13 cellular contexts compared by ENCODE assay signal in genomic region chr5:32572778-32573480, GRCh38. TPM values are rescaled to one million over a fixed set of nuclear protein-coding genes. Genes with fewer than 3 reads are reported as not detected.
DNase-seq lines count a peak whose midpoint lies in the region; ATAC-seq, FAIRE-seq and TF ChIP-seq lines count a peak whose summit lies in the region.
"Had no signal": no experiment of that assay in that cellular context is flagged by ENCODE, and none has a peak within 500 bp of the region (broad histone marks: within the 10 kb centered on the region; RNA-seq: fewer than 3 reads in every experiment).

No MANE protein-coding gene starts in this region.

- H3K4me3 Mint-ChIP-seq in CD14-positive monocyte: no peak overlapping the region

- no TSS peak for BruUV-seq in HepG2 (replicated peaks; lab: Mats Ljungman, UMichigan)

- H3K27me3 ChIP-seq in HepG2 (ENCODE audit: control insufficient read depth in 1 of 2, insufficient read depth in 2 of 2, low read length in 2 of 2) (no peaks in the 10 kb centered on the region), colonic mucosa (no peaks in the 10 kb centered on the region)
- H3K27me3 ChIP-seq: cardiac muscle cell had no signal

- TF ChIP-seq CTCF in HepG2 (CRISPR knock-in tag; IDR thresholded peaks at IDR 0.05) (no peak), colonic mucosa (IDR thresholded peaks at IDR 0.05) (no peak), CD14-positive monocyte (IDR thresholded peaks at IDR 0.05) (no peak)

- TF ChIP-seq POLR2A in HepG2 (IDR thresholded peaks at IDR 0.05; ENCODE audit: insufficient read depth in 1 of 2, low read depth in 2 of 2, low read length in 2 of 2): no peak

- FAIRE-seq in HepG2 (lab: Jason Lieb, UNC): no peak

- no peaks in the 10 kb centered on the region for H3K79me2 ChIP-seq in HepG2 (ENCODE audit: insufficient read depth, low read length)

- peak; percentile 93 for ATAC-seq in GM18870 (IDR thresholded peaks at IDR 0.05; ENCODE audit: unreplicated experiment)
- ATAC-seq in GM21529 (IDR thresholded peaks at IDR 0.05; ENCODE audit: unreplicated experiment): peak; percentile 96
- peak; percentile 92 for ATAC-seq in HG03159 (IDR thresholded peaks at IDR 0.05; ENCODE audit: unreplicated experiment)
- no peak for ATAC-seq in HepG2

- no peak overlapping the region for H3K4me2 ChIP-seq in HepG2 (ENCODE audit: low read depth, low read length)

- POLR2A ChIA-PET in HepG2 (lab: Yijun Ruan, JAX): interaction anchor here (2.4 to 3.8 kb wide), 3 partner anchors 10 to 41 kb away, joined by 16 to 20 read pairs (median 18); no protein-coding TSS in a partner anchor

- no peaks in the 10 kb centered on the region for H3K36me3 Mint-ChIP-seq in CD14-positive monocyte

- no peaks in the 10 kb centered on the region for H4K20me1 ChIP-seq in HepG2 (ENCODE audit: insufficient read depth, low read length)

- TF ChIP-seq EP300 in HepG2 (IDR thresholded peaks at IDR 0.05; ENCODE audit: low read depth in 2 of 2, low read length in 2 of 2): no peak
- TF ChIP-seq EP300 in HepG2 (CRISPR knock-in tag; IDR thresholded peaks at IDR 0.05; ENCODE audit: borderline replicate concordance): no peak

- H3K4me1 Mint-ChIP-seq in CD14-positive monocyte: peaks cover 10% of the 10 kb centered on the region

- no peaks in the 10 kb centered on the region; a peak in 2 of 5 replicates for H3K36me3 ChIP-seq in HepG2 (replicated peaks in 1 of 2; ENCODE audit: control insufficient read depth in 1 of 2, insufficient read depth in 2 of 2, low read length in 2 of 2)
- no peaks in the 10 kb centered on the region for H3K36me3 ChIP-seq in colonic mucosa
- H3K36me3 ChIP-seq: cardiac muscle cell had no signal

- H3K4me3 ChIP-seq in HepG2 (replicated peaks in 1 of 3; ENCODE audit: insufficient read depth in 1 of 3, low read depth in 2 of 3, low read length in 3 of 3): no peak overlapping the region
- no peak overlapping the region for H3K4me3 ChIP-seq in colonic mucosa
- H3K4me3 ChIP-seq: cardiac muscle cell had no signal

- peaks cover 0 to 1% (median under 1%) of the 10 kb centered on the region in 3 donors for H3K27me3 Mint-ChIP-seq in CD14-positive monocyte (ENCODE audit: low read depth in 3 of 3)

- in situ Hi-C loops in HepG2 (cut with HindIII; ENCODE audit: extremely low pct_ligation_motif_present, low pct_unique_long_range_greater_than_20kb): no loop called here

- no peak overlapping the region for H2AFZ ChIP-seq in HepG2 (ENCODE audit: low read length)

- DNase-seq in HepG2 (ENCODE audit: low spot score) (no peak), colonic mucosa (no peak), CD14-positive monocyte (ENCODE audit: low spot score) (no peak)
- no peak for DNase-seq in activated naive CD4-positive, alpha-beta T cell treated with Interleukin-2 at 50 U/mL for 16 hours
- DNase-seq: DND-41; foreskin fibroblast; midbrain; NCI-H2107; stimulated activated CD4-positive, alpha-beta T cell treated with anti-CD3 and anti-CD28 coated beads, Interleukin-15, amount 100 ng/mL, for 24 hours had no signal

- H3K27ac ChIP-seq in HepG2 (ENCODE audit: extremely low read length, insufficient read depth, low read length) (peak overlapping the region; percentile 99), colonic mucosa (no peak overlapping the region)
- H3K27ac ChIP-seq: cardiac muscle cell had no signal

- 83% methylated on average over 8 of the region's 8 CpGs for WGBS in HepG2 (ENCODE audit: low lambda C conversion rate)

- no peak for TF ChIP-seq RAD21 in HepG2 (CRISPR knock-in tag; IDR thresholded peaks at IDR 0.05)

- peaks cover 0 to 1% (median 0%) of the 10 kb centered on the region in 7 donors for H3K9me3 Mint-ChIP-seq in CD14-positive monocyte

- CTCF ChIA-PET in HepG2 (lab: Yijun Ruan, JAX; ENCODE audit: low intra/inter-chr PET ratio, low total read pairs): no interaction called here

- H3K9ac ChIP-seq in HepG2 (ENCODE audit: insufficient read depth, low read depth, low read length) (no peak overlapping the region), colonic mucosa (ENCODE audit: low read depth in 2 of 2, low read length in 2 of 2) (no peak overlapping the region)

- intact Hi-C loops in HepG2 (cut with micrococcal nuclease; ENCODE audit: unreplicated experiment): loop anchor here (5.0 kb wide), 1 partner anchor 261 kb away; the partner anchor contains the start of gene MTMR12
- intact Hi-C loops in colonic mucosa (cut with DNase I): no loop called here
- intact Hi-C loops in CD14-positive monocyte (cut with micrococcal nuclease): no loop called here

- no peak overlapping the region for H3K27ac Mint-ChIP-seq in CD14-positive monocyte

- H3K9me3 ChIP-seq in HepG2 (ENCODE audit: low read length): no peaks in the 10 kb centered on the region
- no peaks in the 10 kb centered on the region for H3K9me3 ChIP-seq in colonic mucosa

- peaks cover 52% of the 10 kb centered on the region for H3K4me1 ChIP-seq in HepG2 (ENCODE audit: insufficient read depth, low read length)
- H3K4me1 ChIP-seq in colonic mucosa: no peaks in the 10 kb centered on the region

TF ChIP-seq in HepG2, 621 proteins besides CTCF, POLR2A, EP300 and RAD21 (continues in another document):
- no peak for TF ChIP-seq POLR2G (IDR thresholded peaks at IDR 0.05; ENCODE audit: low read depth, low read length)
- TF ChIP-seq TAF15 (IDR thresholded peaks at IDR 0.05; ENCODE audit: low read depth, low read length, poor library complexity, severe bottlenecking): no peak
- TF ChIP-seq KLF15 (CRISPR knock-in tag; IDR thresholded peaks at IDR 0.05; ENCODE audit: borderline replicate concordance): no peak
- TF ChIP-seq ZNF101 (CRISPR knock-in tag; IDR thresholded peaks at IDR 0.05; ENCODE audit: borderline replicate concordance, low read depth): no peak
- TF ChIP-seq TFE3 (CRISPR knock-in tag; IDR thresholded peaks at IDR 0.05): no peak
- no peak for TF ChIP-seq KDM6A (CRISPR knock-in tag; IDR thresholded peaks at IDR 0.05; ENCODE audit: low read depth)
- no peak for TF ChIP-seq POLR2AphosphoS5 (IDR thresholded peaks at IDR 0.05; ENCODE audit: low read depth, low read length)
- no peak for TF ChIP-seq ZBTB37 (CRISPR knock-in tag; IDR thresholded peaks at IDR 0.05)
- TF ChIP-seq ZNF792 (CRISPR knock-in tag; IDR thresholded peaks at IDR 0.05): no peak
- TF ChIP-seq FOXA1 (IDR thresholded peaks at IDR 0.05): no peak
- TF ChIP-seq FOXA1 (CRISPR knock-in tag; IDR thresholded peaks at IDR 0.05): no peak
- no peak for TF ChIP-seq ZNF251 (CRISPR knock-in tag; IDR thresholded peaks at IDR 0.05)
- TF ChIP-seq BRCA1 (CRISPR knock-in tag; IDR thresholded peaks at IDR 0.05): no peak
- TF ChIP-seq ZNF558 (CRISPR knock-in tag; IDR thresholded peaks at IDR 0.05; ENCODE audit: borderline replicate concordance): no peak

RNA-seq across cellular contexts. Expression of gene SUB1, which starts 12.4 kb away (rescaled TPM):
- total RNA-seq in HepG2 (2016; rRNA removed; fragmentation: Illumina TruSeq; extraction: Trizol) (693 and 1,107 TPM in 2 replicates), colonic mucosa (100 to 1,000 TPM; 193 to 227 TPM)
- total RNA-seq in HepG2 (2016; cell fraction: cytosol; rRNA removed; fragmentation: Illumina TruSeq; extraction: Trizol; ENCODE audit: low read depth): 104 and 117 TPM in 2 replicates
- total RNA-seq in HepG2 (2016; cell fraction: insoluble cytoplasmic fraction; rRNA removed; fragmentation: Illumina TruSeq; extraction: Trizol): 685 and 1,185 TPM in 2 replicates
- total RNA-seq in HepG2 (2016; cell fraction: membrane; rRNA removed; fragmentation: Illumina TruSeq; extraction: Trizol): 142 and 153 TPM in 2 replicates
- 256 and 257 TPM in 2 replicates for total RNA-seq in HepG2 (2016; cell fraction: nucleus; rRNA removed; fragmentation: Illumina TruSeq; extraction: Trizol)
- polyA plus RNA-seq in HepG2 (2011; rRNA removed) (113 and 182 TPM in 2 replicates), CD14-positive monocyte (100 to 1,000 TPM; 399 to 454 TPM)
- 33.5 and 65.0 TPM in 2 replicates for polyA plus RNA-seq in HepG2 (2011; cell fraction: cytosol; rRNA removed)
- 30.4 and 38.9 TPM in 2 replicates for polyA plus RNA-seq in HepG2 (2011; cell fraction: nucleus; rRNA removed)
- polyA plus RNA-seq in HepG2 (2012): 190 and 260 TPM in 2 replicates
- polyA plus RNA-seq in HepG2 (2016; cell fraction: cytosol; fragmentation: Illumina TruSeq; extraction: Trizol; ENCODE audit: low read depth): 120 and 131 TPM in 2 replicates
- 1,199 and 1,366 TPM in 2 replicates for polyA plus RNA-seq in HepG2 (2016; cell fraction: insoluble cytoplasmic fraction; fragmentation: Illumina TruSeq; extraction: Trizol; ENCODE audit: low read depth)
- 144 and 151 TPM in 2 replicates for polyA plus RNA-seq in HepG2 (2016; cell fraction: membrane; fragmentation: Illumina TruSeq; extraction: Trizol; ENCODE audit: low read depth)
- polyA plus RNA-seq in HepG2 (2016; cell fraction: nucleus; fragmentation: Illumina TruSeq; extraction: Trizol; ENCODE audit: insufficient read depth, low read depth): 446 and 467 TPM in 2 replicates
- polyA minus RNA-seq in HepG2 (2011; rRNA and poly(A)+ RNA removed; ENCODE audit: low replicate concordance): 24.7 and 28.7 TPM in 2 replicates
- 45.4 and 50.6 TPM in 2 replicates for polyA minus RNA-seq in HepG2 (2011; cell fraction: cytosol; rRNA and poly(A)+ RNA removed)
- polyA minus RNA-seq in HepG2 (2011; cell fraction: nucleus; rRNA and poly(A)+ RNA removed): 145 and 207 TPM in 2 replicates
